9 cellular contexts compared by ENCODE assay signal in the genomic region with DNA sequence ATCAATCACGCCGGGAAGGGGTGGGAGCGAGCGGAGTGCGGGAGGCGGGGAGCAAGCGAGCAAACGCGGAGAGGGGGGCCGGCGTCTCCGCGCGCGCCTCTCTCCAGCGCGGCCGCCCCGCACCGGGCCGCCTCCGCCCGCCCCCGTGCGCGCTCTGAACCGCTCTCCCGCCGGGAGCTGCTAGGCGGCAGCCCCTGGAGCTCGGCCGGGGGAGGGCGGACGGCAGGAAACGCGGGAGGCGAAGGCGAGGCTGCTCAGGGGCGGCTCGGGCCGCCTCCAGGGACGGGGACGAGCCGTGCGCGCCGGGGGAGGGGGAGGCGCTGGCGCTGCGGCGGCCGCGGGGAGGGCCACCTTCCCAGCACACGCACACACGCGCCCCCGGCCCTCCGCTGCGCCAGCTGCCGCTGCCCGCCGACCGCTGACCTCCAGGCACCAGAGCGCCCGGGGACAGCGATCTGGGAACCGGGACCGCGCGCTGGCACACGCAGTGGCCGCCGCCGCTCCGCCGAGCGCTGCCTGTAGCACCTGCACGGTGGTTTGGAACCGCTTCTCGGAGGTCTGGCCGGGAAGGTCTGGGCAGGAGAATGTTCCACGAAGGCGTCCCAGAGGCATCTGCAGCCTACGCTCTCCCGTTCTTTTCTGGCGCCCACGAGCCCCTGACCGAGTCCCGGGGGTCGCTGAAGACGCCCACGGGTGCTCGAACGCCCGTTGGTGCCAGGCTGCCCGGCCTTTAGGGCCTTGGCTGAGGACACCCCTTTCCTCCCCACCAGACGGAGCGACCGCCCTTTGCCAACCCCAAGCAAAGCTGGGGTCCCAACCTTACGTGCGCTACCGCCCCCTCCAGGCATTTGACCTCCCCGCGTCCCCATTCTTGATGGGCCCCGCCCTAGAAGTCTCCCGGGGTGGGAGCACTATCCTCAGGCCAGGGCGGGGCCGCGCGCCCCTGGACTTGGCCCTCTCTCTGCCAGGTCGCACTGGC. TPM values are rescaled to one million over a fixed set of nuclear protein-coding genes. Genes with fewer than 3 reads are reported as not detected.
DNase-seq lines count a peak whose midpoint lies in the region; ATAC-seq and TF ChIP-seq lines count a peak whose summit lies in the region.
"Had no signal": no experiment of that assay in that cellular context is flagged by ENCODE, and none has a peak within 500 bp of the region (broad histone marks: within the 10 kb centered on the region; RNA-seq: fewer than 3 reads in every experiment).

A gene (minus strand): TSS at position 3 of the 979 bp plus-strand sequence. CDS start 198 bp downstream, outside the sequence.

- H3K4me1 Mint-ChIP-seq in activated naive CD8-positive, alpha-beta T cell (ENCODE audit: low read depth), result peaks cover 9% of the 10 kb centered on the region
- H3K4me1 Mint-ChIP-seq in activated naive CD8-positive, alpha-beta T cell treated with anti-CD3 and anti-CD28 coated beads, Interleukin-2, amount 50 U/mL, for 24 hours, result no peaks in the 10 kb centered on the region

- ATAC-seq in activated naive CD8-positive, alpha-beta T cell treated with anti-CD3 and anti-CD28 coated beads, Interleukin-2, amount 50 U/mL, for 24 hours, result no peak
- ATAC-seq in GM19395 (IDR thresholded peaks at IDR 0.05; ENCODE audit: unreplicated experiment), result no peak

- TF ChIP-seq CTCF in transverse colon (IDR thresholded peaks at IDR 0.05), result no peak
- TF ChIP-seq CTCF in GM13976 (IDR thresholded peaks at IDR 0.05; ENCODE audit: borderline replicate concordance, control extremely low read depth, extremely low read depth, insufficient read depth, missing control alignments), result no peak

- in situ Hi-C loops in transverse colon (cut with MboI; ENCODE audit: low pct_ligation_motif_present in 1 of 4, low pct_unique_long_range_greater_than_20kb in 1 of 4, low sequenced_read_pairs in 3 of 4), result no loop called here
- in situ Hi-C loops in GM13976 (cut with MboI; ENCODE audit: low sequenced_read_pairs, unreplicated experiment), result no loop called here

- peak within 1 kb of the TSS; percentile 57 for H3K4me3 Mint-ChIP-seq in activated naive CD8-positive, alpha-beta T cell
- no peak within 1 kb of the TSS for H3K4me3 Mint-ChIP-seq in activated naive CD8-positive, alpha-beta T cell treated with anti-CD3 and anti-CD28 coated beads, Interleukin-2, amount 50 U/mL, for 24 hours
- H3K4me3 Mint-ChIP-seq: T-helper 1 cell treated with Interleukin-12 subunit alpha and Interleukin-12 subunit beta and Interleukin-4 antibody, amounts not matched to agents 30 μg/mL and 1 μg/mL, for 36 hours had no signal

- intact Hi-C loops in transverse colon (cut with DNase I; ENCODE audit: low total_unique reads), result no loop called here

- no peaks in the 10 kb centered on the region for H3K9me3 Mint-ChIP-seq in activated naive CD8-positive, alpha-beta T cell (ENCODE audit: low read depth)
- no peaks in the 10 kb centered on the region for H3K9me3 Mint-ChIP-seq in activated naive CD8-positive, alpha-beta T cell treated with anti-CD3 and anti-CD28 coated beads, Interleukin-2, amount 50 U/mL, for 24 hours
- H3K9me3 Mint-ChIP-seq: T-helper 1 cell treated with Interleukin-12 subunit alpha and Interleukin-12 subunit beta and Interleukin-4 antibody, amounts not matched to agents 30 μg/mL and 1 μg/mL, for 36 hours had no signal

- no peak for TF ChIP-seq POLR2A in transverse colon (IDR thresholded peaks at IDR 0.05)

- peaks cover 43% of the 10 kb centered on the region for H3K27me3 Mint-ChIP-seq in activated naive CD8-positive, alpha-beta T cell
- peaks cover 57% of the 10 kb centered on the region for H3K27me3 Mint-ChIP-seq in activated naive CD8-positive, alpha-beta T cell treated with anti-CD3 and anti-CD28 coated beads, Interleukin-2, amount 50 U/mL, for 24 hours

- H3K4me3 ChIP-seq in adipocyte (ENCODE audit: low read length) (peak within 1 kb of the TSS; percentile 68), transverse colon (peak within 1 kb of the TSS in 3 of 4 donors; percentile 15 to 40 (median 21))
- H3K4me3 ChIP-seq in effector memory CD4-positive, alpha-beta T cell (ENCODE audit: insufficient read depth, low read depth, low read length, poor library complexity, severe bottlenecking), result no peak within 1 kb of the TSS

- H3K4me1 ChIP-seq in adipocyte (ENCODE audit: control insufficient read depth, insufficient read depth, low read length) (peaks cover 5% of the 10 kb centered on the region), transverse colon (peaks cover 0 to 17% (median 10%) of the 10 kb centered on the region in 4 donors)
- peaks cover 3% of the 10 kb centered on the region for H3K4me1 ChIP-seq in effector memory CD4-positive, alpha-beta T cell (ENCODE audit: control insufficient read depth, insufficient read depth, low read length, poor library complexity, severe bottlenecking)

- DNase-seq in activated naive CD8-positive, alpha-beta T cell treated with anti-CD3 and anti-CD28 coated beads, Interleukin-2, amount 50 U/mL, for 24 hours, result no peak
- DNase-seq in adipocyte (ENCODE audit: low read depth), result peak; percentile 10
- DNase-seq in kidney tubule cell (ENCODE audit: low spot score), result peak; percentile 9
- DNase-seq in transverse colon, result no peak
- no peak for DNase-seq in effector memory CD4-positive, alpha-beta T cell
- DNase-seq in GM13976 (ENCODE audit: low spot score), result no peak

- H3K36me3 Mint-ChIP-seq in activated naive CD8-positive, alpha-beta T cell, result no peaks in the 10 kb centered on the region
- no peaks in the 10 kb centered on the region for H3K36me3 Mint-ChIP-seq in activated naive CD8-positive, alpha-beta T cell treated with anti-CD3 and anti-CD28 coated beads, Interleukin-2, amount 50 U/mL, for 24 hours (ENCODE audit: low read depth)

- H3K27ac ChIP-seq in transverse colon, result no peak within 1 kb of the TSS
- no peak within 1 kb of the TSS for H3K27ac ChIP-seq in effector memory CD4-positive, alpha-beta T cell (ENCODE audit: insufficient read depth, low read length, poor library complexity, severe bottlenecking)

- H3K27ac Mint-ChIP-seq in activated naive CD8-positive, alpha-beta T cell, result no peak within 1 kb of the TSS
- no peak within 1 kb of the TSS for H3K27ac Mint-ChIP-seq in activated naive CD8-positive, alpha-beta T cell treated with anti-CD3 and anti-CD28 coated beads, Interleukin-2, amount 50 U/mL, for 24 hours
- H3K27ac Mint-ChIP-seq: T-helper 1 cell treated with Interleukin-12 subunit alpha and Interleukin-12 subunit beta and Interleukin-4 antibody, amounts not matched to agents 30 μg/mL and 1 μg/mL, for 36 hours had no signal

- no peak for TF ChIP-seq EP300 in transverse colon (IDR thresholded peaks at IDR 0.05; ENCODE audit: low read depth)

- H3K9me3 ChIP-seq in adipocyte (ENCODE audit: control insufficient read depth, low read length) (no peaks in the 10 kb centered on the region), transverse colon (no peaks in the 10 kb centered on the region)
- H3K9me3 ChIP-seq in effector memory CD4-positive, alpha-beta T cell (ENCODE audit: control insufficient read depth, low read length), result no peaks in the 10 kb centered on the region

- H3K27me3 ChIP-seq in adipocyte (replicated peaks; ENCODE audit: control insufficient read depth, insufficient read depth, low read length) (peaks cover 32% of the 10 kb centered on the region), transverse colon (peaks cover 80% of the 10 kb centered on the region)
- peaks cover 13% of the 10 kb centered on the region for H3K27me3 ChIP-seq in effector memory CD4-positive, alpha-beta T cell (replicated peaks; ENCODE audit: control insufficient read depth, insufficient read depth, low read length, poor library complexity, severe bottlenecking)

- WGBS in transverse colon (ENCODE audit: low coverage in 1 of 2), 2 donors, result 10% methylated on average over 61 of the region's 111 CpGs; no CpG with 5 or more reads in 1 of the 2 donors

- H3K36me3 ChIP-seq in adipocyte (ENCODE audit: control insufficient read depth, insufficient read depth, low read length, severe bottlenecking) (no peaks in the 10 kb centered on the region), transverse colon (no peaks in the 10 kb centered on the region)
- H3K36me3 ChIP-seq in effector memory CD4-positive, alpha-beta T cell (ENCODE audit: control insufficient read depth, insufficient read depth, low read length), result no peaks in the 10 kb centered on the region

- H3K9ac ChIP-seq in adipocyte (ENCODE audit: low read length), result no peak within 1 kb of the TSS

RNA-seq across cellular contexts. Expression of the gene that starts here (rescaled TPM):
- total RNA-seq in transverse colon, result not detected

Comparison
In these comparisons a context has a peak if more than half of its experiments do, and no peak if none do; other contexts are left out.
1. DNase-seq: peak in adipocyte (single experiment) and kidney tubule cell (single experiment); none in activated naive CD8-positive, alpha-beta T cell treated with anti-CD3 and anti-CD28 coated beads, Interleukin-2, amount 50 U/mL, for 24 hours (single experiment), transverse colon (single experiment), effector memory CD4-positive, alpha-beta T cell (0 of 3) and GM13976 (single experiment).